In genomic region chr14:50533314-50533705, GRCh38 we compare ENCODE assay signal across 1 cellular context.
TF ChIP-seq lines count a peak whose summit lies in the region.

No MANE protein-coding gene starts in this region.

TF ChIP-seq in WTC11, 78 proteins besides CTCF, POLR2A, EP300 and RAD21 (continued from another document):
- no peak for TF ChIP-seq ATF6 (CRISPR knock-in tag; IDR thresholded peaks at IDR 0.05)
- TF ChIP-seq SP1 (CRISPR knock-in tag; conservative IDR thresholded peaks at IDR 0.05), result no peak
- TF ChIP-seq ZNF138 (CRISPR knock-in tag; conservative IDR thresholded peaks at IDR 0.05), result no peak
- no peak for TF ChIP-seq IRF1 (CRISPR knock-in tag; IDR thresholded peaks at IDR 0.05)
